1 cellular context compared by ENCODE assay signal in the genomic region with DNA sequence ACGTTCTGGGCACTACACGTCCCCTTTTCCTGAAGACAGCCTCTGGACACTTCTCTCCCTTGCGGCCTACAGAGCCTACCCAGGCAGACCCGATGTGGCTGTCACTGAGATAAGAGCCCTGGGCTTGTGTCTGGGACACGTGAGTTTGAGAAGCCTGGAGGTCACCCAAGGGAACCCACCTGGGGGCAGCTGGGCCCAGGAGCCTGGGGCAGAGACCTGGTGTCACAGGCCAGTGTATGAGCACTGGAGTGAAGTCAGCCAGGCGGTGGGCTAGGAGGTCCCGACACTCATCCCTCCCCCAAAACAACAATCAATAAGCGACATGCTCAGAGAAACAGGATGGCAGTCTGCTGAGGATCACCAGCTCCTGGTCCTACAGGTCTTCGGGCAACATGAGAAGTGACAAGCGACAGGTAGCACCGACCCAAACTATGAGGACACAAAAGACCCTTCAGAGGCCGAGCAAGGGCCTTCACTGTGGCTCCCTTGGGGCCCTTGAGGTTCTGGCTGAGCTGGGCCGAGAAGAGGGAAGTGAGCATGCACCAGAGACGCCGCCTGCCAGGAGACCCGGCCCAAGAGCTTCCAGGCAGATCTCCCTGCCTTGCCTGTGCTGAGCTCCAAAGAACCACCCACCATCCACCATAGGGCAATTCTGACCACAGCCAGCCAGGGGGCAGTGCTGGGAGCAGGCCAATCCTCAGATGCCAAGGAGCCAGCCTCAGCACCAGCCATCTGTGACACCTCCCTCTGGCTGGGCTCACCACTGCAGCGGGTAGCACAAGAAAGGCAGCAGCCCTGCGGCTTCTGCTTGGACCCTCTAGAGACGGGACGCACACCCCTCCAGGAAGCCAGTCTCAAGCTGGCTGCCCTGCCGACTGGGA.
TF ChIP-seq lines count a peak whose summit lies in the region.

No MANE protein-coding gene starts in this region.

TF ChIP-seq in H1, 55 proteins besides CTCF, POLR2A, EP300 and RAD21:
- TF ChIP-seq, protein P1, sequence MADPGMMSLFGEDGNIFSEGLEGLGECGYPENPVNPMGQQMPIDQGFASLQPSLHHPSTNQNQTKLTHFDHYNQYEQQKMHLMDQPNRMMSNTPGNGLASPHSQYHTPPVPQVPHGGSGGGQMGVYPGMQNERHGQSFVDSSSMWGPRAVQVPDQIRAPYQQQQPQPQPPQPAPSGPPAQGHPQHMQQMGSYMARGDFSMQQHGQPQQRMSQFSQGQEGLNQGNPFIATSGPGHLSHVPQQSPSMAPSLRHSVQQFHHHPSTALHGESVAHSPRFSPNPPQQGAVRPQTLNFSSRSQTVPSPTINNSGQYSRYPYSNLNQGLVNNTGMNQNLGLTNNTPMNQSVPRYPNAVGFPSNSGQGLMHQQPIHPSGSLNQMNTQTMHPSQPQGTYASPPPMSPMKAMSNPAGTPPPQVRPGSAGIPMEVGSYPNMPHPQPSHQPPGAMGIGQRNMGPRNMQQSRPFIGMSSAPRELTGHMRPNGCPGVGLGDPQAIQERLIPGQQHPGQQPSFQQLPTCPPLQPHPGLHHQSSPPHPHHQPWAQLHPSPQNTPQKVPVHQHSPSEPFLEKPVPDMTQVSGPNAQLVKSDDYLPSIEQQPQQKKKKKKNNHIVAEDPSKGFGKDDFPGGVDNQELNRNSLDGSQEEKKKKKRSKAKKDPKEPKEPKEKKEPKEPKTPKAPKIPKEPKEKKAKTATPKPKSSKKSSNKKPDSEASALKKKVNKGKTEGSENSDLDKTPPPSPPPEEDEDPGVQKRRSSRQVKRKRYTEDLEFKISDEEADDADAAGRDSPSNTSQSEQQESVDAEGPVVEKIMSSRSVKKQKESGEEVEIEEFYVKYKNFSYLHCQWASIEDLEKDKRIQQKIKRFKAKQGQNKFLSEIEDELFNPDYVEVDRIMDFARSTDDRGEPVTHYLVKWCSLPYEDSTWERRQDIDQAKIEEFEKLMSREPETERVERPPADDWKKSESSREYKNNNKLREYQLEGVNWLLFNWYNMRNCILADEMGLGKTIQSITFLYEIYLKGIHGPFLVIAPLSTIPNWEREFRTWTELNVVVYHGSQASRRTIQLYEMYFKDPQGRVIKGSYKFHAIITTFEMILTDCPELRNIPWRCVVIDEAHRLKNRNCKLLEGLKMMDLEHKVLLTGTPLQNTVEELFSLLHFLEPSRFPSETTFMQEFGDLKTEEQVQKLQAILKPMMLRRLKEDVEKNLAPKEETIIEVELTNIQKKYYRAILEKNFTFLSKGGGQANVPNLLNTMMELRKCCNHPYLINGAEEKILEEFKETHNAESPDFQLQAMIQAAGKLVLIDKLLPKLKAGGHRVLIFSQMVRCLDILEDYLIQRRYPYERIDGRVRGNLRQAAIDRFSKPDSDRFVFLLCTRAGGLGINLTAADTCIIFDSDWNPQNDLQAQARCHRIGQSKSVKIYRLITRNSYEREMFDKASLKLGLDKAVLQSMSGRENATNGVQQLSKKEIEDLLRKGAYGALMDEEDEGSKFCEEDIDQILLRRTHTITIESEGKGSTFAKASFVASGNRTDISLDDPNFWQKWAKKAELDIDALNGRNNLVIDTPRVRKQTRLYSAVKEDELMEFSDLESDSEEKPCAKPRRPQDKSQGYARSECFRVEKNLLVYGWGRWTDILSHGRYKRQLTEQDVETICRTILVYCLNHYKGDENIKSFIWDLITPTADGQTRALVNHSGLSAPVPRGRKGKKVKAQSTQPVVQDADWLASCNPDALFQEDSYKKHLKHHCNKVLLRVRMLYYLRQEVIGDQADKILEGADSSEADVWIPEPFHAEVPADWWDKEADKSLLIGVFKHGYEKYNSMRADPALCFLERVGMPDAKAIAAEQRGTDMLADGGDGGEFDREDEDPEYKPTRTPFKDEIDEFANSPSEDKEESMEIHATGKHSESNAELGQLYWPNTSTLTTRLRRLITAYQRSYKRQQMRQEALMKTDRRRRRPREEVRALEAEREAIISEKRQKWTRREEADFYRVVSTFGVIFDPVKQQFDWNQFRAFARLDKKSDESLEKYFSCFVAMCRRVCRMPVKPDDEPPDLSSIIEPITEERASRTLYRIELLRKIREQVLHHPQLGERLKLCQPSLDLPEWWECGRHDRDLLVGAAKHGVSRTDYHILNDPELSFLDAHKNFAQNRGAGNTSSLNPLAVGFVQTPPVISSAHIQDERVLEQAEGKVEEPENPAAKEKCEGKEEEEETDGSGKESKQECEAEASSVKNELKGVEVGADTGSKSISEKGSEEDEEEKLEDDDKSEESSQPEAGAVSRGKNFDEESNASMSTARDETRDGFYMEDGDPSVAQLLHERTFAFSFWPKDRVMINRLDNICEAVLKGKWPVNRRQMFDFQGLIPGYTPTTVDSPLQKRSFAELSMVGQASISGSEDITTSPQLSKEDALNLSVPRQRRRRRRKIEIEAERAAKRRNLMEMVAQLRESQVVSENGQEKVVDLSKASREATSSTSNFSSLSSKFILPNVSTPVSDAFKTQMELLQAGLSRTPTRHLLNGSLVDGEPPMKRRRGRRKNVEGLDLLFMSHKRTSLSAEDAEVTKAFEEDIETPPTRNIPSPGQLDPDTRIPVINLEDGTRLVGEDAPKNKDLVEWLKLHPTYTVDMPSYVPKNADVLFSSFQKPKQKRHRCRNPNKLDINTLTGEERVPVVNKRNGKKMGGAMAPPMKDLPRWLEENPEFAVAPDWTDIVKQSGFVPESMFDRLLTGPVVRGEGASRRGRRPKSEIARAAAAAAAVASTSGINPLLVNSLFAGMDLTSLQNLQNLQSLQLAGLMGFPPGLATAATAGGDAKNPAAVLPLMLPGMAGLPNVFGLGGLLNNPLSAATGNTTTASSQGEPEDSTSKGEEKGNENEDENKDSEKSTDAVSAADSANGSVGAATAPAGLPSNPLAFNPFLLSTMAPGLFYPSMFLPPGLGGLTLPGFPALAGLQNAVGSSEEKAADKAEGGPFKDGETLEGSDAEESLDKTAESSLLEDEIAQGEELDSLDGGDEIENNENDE (IDR thresholded peaks at IDR 0.05; ENCODE audit: insufficient replicate concordance, low read length) = no peak
- 0 out of 2 replicates have a peak, but pooled peaks have one; percentile 13 for TF ChIP-seq TEAD4 (IDR thresholded peaks at IDR 0.05; ENCODE audit: low read depth, low read length)
- TF ChIP-seq YY1 (IDR thresholded peaks at IDR 0.05; ENCODE audit: low read depth, low read length) = peak; percentile 43; the same call in 1 of the 2 replicates
- 0 out of 2 replicates have a peak, but pooled peaks have one; percentile 14 for TF ChIP-seq CREB1 (IDR thresholded peaks at IDR 0.05)
- 0 out of 2 replicates have a peak, but pooled peaks have one; percentile 27 for TF ChIP-seq MAX (IDR thresholded peaks at IDR 0.05)
TF ChIP-seq in H1: peak in this region for 4.
